ENCODE assay signal across 8 cellular contexts in the genomic region with DNA sequence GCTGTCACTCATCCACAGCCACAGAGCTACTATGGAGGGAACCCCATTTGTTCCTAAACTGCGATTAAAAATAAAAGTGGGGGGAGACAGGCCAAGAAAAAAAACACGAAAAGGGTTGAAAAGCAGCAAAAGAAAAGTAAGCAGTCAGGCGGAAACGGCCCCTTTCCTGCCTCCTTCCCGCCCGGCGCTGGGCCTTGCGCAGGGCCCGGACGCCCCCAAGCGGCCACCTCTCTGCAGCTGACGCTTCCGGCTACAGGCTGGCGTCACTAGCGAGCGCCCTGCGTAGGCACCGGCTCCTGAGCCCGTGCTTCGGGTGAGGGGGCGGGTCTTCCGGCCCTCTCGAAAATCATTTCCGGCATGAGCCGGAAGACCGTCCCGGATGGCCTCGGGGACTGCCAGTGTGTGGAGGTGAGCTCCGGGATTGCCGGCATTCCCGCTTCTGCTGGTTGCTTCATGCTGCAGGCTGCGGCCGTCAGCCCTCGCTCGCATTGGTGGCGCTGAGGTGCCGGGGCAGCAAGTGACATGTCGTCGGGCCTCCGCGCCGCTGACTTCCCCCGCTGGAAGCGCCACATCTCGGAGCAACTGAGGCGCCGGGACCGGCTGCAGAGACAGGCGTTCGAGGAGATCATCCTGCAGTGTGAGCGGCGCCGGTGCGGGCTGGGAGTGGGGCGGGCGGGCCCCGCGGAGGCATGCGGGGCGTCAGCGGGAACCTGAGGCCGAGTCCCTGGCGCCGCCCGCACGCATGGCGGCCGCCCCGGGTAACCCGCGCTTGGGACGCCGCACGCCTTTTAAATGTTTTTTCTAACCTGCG. TPM values are rescaled to one million over a fixed set of nuclear protein-coding genes. Genes with fewer than 3 reads are reported as not detected.
DNase-seq lines count a peak whose midpoint lies in the region; ATAC-seq, FAIRE-seq and TF ChIP-seq lines count a peak whose summit lies in the region.

Gene ATG16L1, plus strand, starts transcription at position 368 of the 811 bp plus-strand sequence. Its CDS starts 155 bp downstream, at position 523.

- peak within 1 kb of the TSS; percentile 92 for H4K91ac ChIP-seq in IMR-90 (ENCODE audit: insufficient read depth, low read depth, low read length)

- peak within 1 kb of the TSS; percentile 93 for H3K56ac ChIP-seq in IMR-90 (ENCODE audit: extremely low read depth, insufficient read depth, low read length)

- H3K36me3 ChIP-seq in IMR-90 (ENCODE audit: control insufficient read depth, insufficient read depth, low read length) (peaks cover 2% of the 10 kb centered on the region; the same call in 1 of the 2 replicates), OCI-LY7 (ENCODE audit: insufficient read depth, low read length) (peaks cover 30% of the 10 kb centered on the region), endothelial cell of umbilical vein (ENCODE audit: control insufficient read depth in 2 of 2, extremely low read depth in 1 of 2, insufficient read depth in 2 of 2, low read length in 2 of 2) (peaks cover 0 to 6% of the 10 kb centered on the region in 2 experiments)

- peaks cover 9% of the 10 kb centered on the region; the same call in 1 of the 2 replicates for H4K20me1 ChIP-seq in IMR-90 (ENCODE audit: insufficient read depth, low read length)
- H4K20me1 ChIP-seq in OCI-LY7 (ENCODE audit: insufficient read depth, low read length), result peaks cover 24% of the 10 kb centered on the region
- H4K20me1 ChIP-seq in endothelial cell of umbilical vein (replicated peaks; ENCODE audit: control insufficient read depth, extremely low read depth, insufficient read depth, low read length), result no peaks in the 10 kb centered on the region

- peak within 1 kb of the TSS; percentile 94 for H4K5ac ChIP-seq in IMR-90 (ENCODE audit: low read depth, low read length)

- H2BK120ac ChIP-seq in IMR-90 (ENCODE audit: low read depth, low read length), result peak within 1 kb of the TSS; percentile 86

- ATAC-seq in GM21528 (IDR thresholded peaks at IDR 0.05; ENCODE audit: low FRiP score, unreplicated experiment) (peak; percentile 94), IMR-90 (ENCODE audit: low read depth) (peak; percentile 100)

- peaks cover 47% of the 10 kb centered on the region for H3K79me2 ChIP-seq in OCI-LY7 (ENCODE audit: insufficient read depth, low read depth, low read length)
- H3K79me2 ChIP-seq in endothelial cell of umbilical vein (ENCODE audit: control insufficient read depth, insufficient read depth, low read length), result peaks cover 43% of the 10 kb centered on the region

- peak; percentile 74 for TF ChIP-seq POLR2A in IMR-90 (IDR thresholded peaks at IDR 0.05; ENCODE audit: low read depth, low read length)
- TF ChIP-seq POLR2A in endothelial cell of umbilical vein (IDR thresholded peaks at IDR 0.05; ENCODE audit: low read depth, low read length), result peak; percentile 89

- peaks cover 7 to 33% of the 10 kb centered on the region in 2 experiments; a peak in 3 of 4 replicates for H3K79me1 ChIP-seq in IMR-90 (ENCODE audit: low read depth in 1 of 2, low read length in 2 of 2)

- H2AK9ac ChIP-seq in IMR-90 (replicated peaks; ENCODE audit: low read depth, low read length, poor library complexity), result peak within 1 kb of the TSS; percentile 94

- 1% methylated on average over 24 of the region's 75 CpGs; no CpG with 5 or more reads in 1 of the 2 experiments for WGBS in IMR-90 (ENCODE audit: extremely low coverage in 2 of 2, insufficient read length in 1 of 2), 2 experiments

- H3K23ac ChIP-seq in IMR-90 (ENCODE audit: low read depth, low read length), result peak within 1 kb of the TSS; percentile 87

- H3K4me2 ChIP-seq in IMR-90 (ENCODE audit: low read depth, low read length) (peak within 1 kb of the TSS; percentile 91), OCI-LY7 (ENCODE audit: low read length) (peak within 1 kb of the TSS; percentile 95), endothelial cell of umbilical vein (ENCODE audit: insufficient read depth, low read length) (peak within 1 kb of the TSS; percentile 87)

- peak within 1 kb of the TSS; percentile 89; the same call in 1 of the 3 replicates for H2BK15ac ChIP-seq in IMR-90 (ENCODE audit: low read depth, low read length)

- in situ Hi-C loops in IMR-90 (cut with MboI; ENCODE audit: low sequenced_read_pairs), result loop anchor here (5.0 kb wide), 2 partner anchors 399 to 644 kb away; no protein-coding TSS in a partner anchor

- peak within 1 kb of the TSS; percentile 82 for H3K14ac ChIP-seq in IMR-90 (replicated peaks; ENCODE audit: low read depth, low read length)

- H3K9ac ChIP-seq in IMR-90 (ENCODE audit: low read depth, low read length), result peak within 1 kb of the TSS; percentile 60
- peak within 1 kb of the TSS; percentile 92 for H3K9ac ChIP-seq in endothelial cell of umbilical vein (replicated peaks; ENCODE audit: extremely low read depth, insufficient read depth, low read length)

- DNase-seq in DMS153 (lab: John Stamatoyannopoulos, UW) (peak; percentile 93), IMR-90 (peak; percentile 94), OCI-LY7 (ENCODE audit: low spot score) (peak; percentile 98), activated T-cell treated with anti-CD3 and anti-CD28 coated beads for 1 hour (ENCODE audit: low read depth) (peak; percentile 90), endothelial cell of umbilical vein (ENCODE audit: low read depth, low spot score) (peak; percentile 96), middle frontal gyrus (ENCODE audit: extremely low spot score, low spot score) (peak; percentile 94)
- peak; percentile 93 to 94 for DNase-seq in stimulated activated CD8-positive, alpha-beta memory T cell treated with anti-CD3 and anti-CD28 coated beads, Interleukin-2, amount 100 ng/mL, for 48 hours (ENCODE audit: low read depth in 2 of 2)

- no peak within 1 kb of the TSS; the same call in 1 of the 2 replicates for H2AK5ac ChIP-seq in IMR-90 (ENCODE audit: low read depth, low read length)

- H3K9me1 ChIP-seq in IMR-90 (ENCODE audit: insufficient read depth, low read length), result 0 out of 2 replicates have a peak, but pooled peaks cover 3% of the 10 kb centered on the region
- no peaks in the 10 kb centered on the region for H3K9me1 ChIP-seq in endothelial cell of umbilical vein (replicated peaks; ENCODE audit: control insufficient read depth, extremely low read depth, insufficient read depth, low read length)

- H3K4me3 ChIP-seq in IMR-90 (ENCODE audit: insufficient read depth, low read depth, low read length), result peak within 1 kb of the TSS; percentile 81
- peak within 1 kb of the TSS; percentile 96 for H3K4me3 ChIP-seq in OCI-LY7 (ENCODE audit: low read depth, low read length, poor library complexity, severe bottlenecking)
- peak within 1 kb of the TSS; percentile 72 to 99 (median 94) for H3K4me3 ChIP-seq in endothelial cell of umbilical vein (replicated peaks in 1 of 3; ENCODE audit: insufficient read depth in 1 of 3, low read depth in 1 of 3, low read length in 3 of 3)

- peak within 1 kb of the TSS; percentile 98 to 100 for H4K8ac ChIP-seq in IMR-90 (ENCODE audit: low read depth in 2 of 2, low read length in 2 of 2)

- FAIRE-seq in endothelial cell of umbilical vein (lab: Jason Lieb, UNC), result peak; percentile 87

- peak within 1 kb of the TSS; percentile 57 for H2BK5ac ChIP-seq in IMR-90 (ENCODE audit: low read depth, low read length, poor library complexity, severe bottlenecking)

- peak; percentile 98 for TF ChIP-seq RAD21 in IMR-90 (IDR thresholded peaks at IDR 0.05; ENCODE audit: low read length)

- no peaks in the 10 kb centered on the region for H3K9me2 ChIP-seq in OCI-LY7 (ENCODE audit: insufficient read depth, low read length)

- TF ChIP-seq CTCF in IMR-90 (conservative IDR thresholded peaks at IDR 0.05; ENCODE audit: low read depth, low read length) (peak; percentile 100), OCI-LY7 (conservative IDR thresholded peaks at IDR 0.05; ENCODE audit: low read length) (peak; percentile 94), endothelial cell of umbilical vein (IDR thresholded peaks at IDR 0.05; ENCODE audit: extremely low read depth in 1 of 2, insufficient read depth in 1 of 2, low read depth in 1 of 2, low read length in 2 of 2) (peak; percentile 99)

- H3K9me3 ChIP-seq in IMR-90 (ENCODE audit: control insufficient read depth, insufficient read depth, low read length) (no peaks in the 10 kb centered on the region), OCI-LY7 (ENCODE audit: low read length) (peaks cover 10% of the 10 kb centered on the region; the same call in 1 of the 2 replicates), endothelial cell of umbilical vein (replicated peaks; ENCODE audit: control insufficient read depth, insufficient read depth, low read length) (no peaks in the 10 kb centered on the region)

- H3K4ac ChIP-seq in IMR-90 (ENCODE audit: low read depth, low read length), result peak within 1 kb of the TSS; percentile 92

- BruUV-seq in IMR-90 (replicated peaks; lab: Mats Ljungman, UMichigan) (no TSS peak), OCI-LY7 (replicated peaks; lab: Mats Ljungman, UMichigan) (no TSS peak), endothelial cell of umbilical vein (replicated peaks; lab: Mats Ljungman, UMichigan) (no TSS peak)

- intact Hi-C loops in IMR-90 (cut with micrococcal nuclease) (loop anchor here (1.0 to 10.0 kb wide), 8 partner anchors 153 to 645 kb away; no protein-coding TSS in a partner anchor), OCI-LY7 (cut with micrococcal nuclease; ENCODE audit: unreplicated experiment) (loop anchor here (1.0 to 2.0 kb wide), 9 partner anchors 29 to 640 kb away; partner anchors contain the start of gene INPP5D), endothelial cell of umbilical vein (cut with micrococcal nuclease) (loop anchor here (1.0 to 10.0 kb wide), 12 partner anchors 42 to 645 kb away; partner anchors contain the start of genes GIGYF2 and INPP5D)

- H3K4me1 ChIP-seq in IMR-90 (ENCODE audit: control insufficient read depth, insufficient read depth, low read length) (no peaks in the 10 kb centered on the region), OCI-LY7 (ENCODE audit: insufficient read depth, low read length, poor library complexity, severe bottlenecking) (peaks cover 43% of the 10 kb centered on the region), endothelial cell of umbilical vein (ENCODE audit: control insufficient read depth, extremely low read depth, insufficient read depth, low read length) (peaks cover 28% of the 10 kb centered on the region)

- peak within 1 kb of the TSS; percentile 99 for H2AFZ ChIP-seq in IMR-90 (replicated peaks; ENCODE audit: low read length, poor library complexity)
- peak within 1 kb of the TSS; percentile 96 for H2AFZ ChIP-seq in OCI-LY7 (ENCODE audit: low read length)
- H2AFZ ChIP-seq in endothelial cell of umbilical vein (ENCODE audit: low read depth, low read length), result peak within 1 kb of the TSS; percentile 99

- CTCF ChIA-PET in IMR-90 (lab: Yijun Ruan, JAX), result interaction anchor here (0.5 to 1.2 kb wide), 7 partner anchors 9 to 397 kb away, joined by 3 to 6 read pairs (median 4); no protein-coding TSS in a partner anchor
- CTCF ChIA-PET in OCI-LY7 (lab: Charles Lee; ENCODE audit: unreplicated experiment), result interaction anchor here (0.6 to 1.2 kb wide), 5 partner anchors 17 to 192 kb away, joined by 3 to 5 read pairs (median 3); partner anchors contain the start of gene INPP5D
- CTCF ChIA-PET in endothelial cell of umbilical vein (lab: Charles Lee), result interaction anchor here (0.7 to 3.0 kb wide), 18 partner anchors 12 to 646 kb away, joined by 3 to 17 read pairs (median 4); partner anchors contain the start of gene INPP5D

- POLR2A ChIA-PET in IMR-90 (lab: Charles Lee; ENCODE audit: unreplicated experiment), result interaction anchor here (0.5 to 0.6 kb wide), 2 partner anchors 156 to 243 kb away, joined by 3 to 4 read pairs; no protein-coding TSS in a partner anchor
- POLR2A ChIA-PET in OCI-LY7 (lab: Charles Lee), result interaction anchor here (0.6 to 3.1 kb wide), 10 partner anchors 19 to 202 kb away, joined by 3 to 16 read pairs (median 4); partner anchors contain the start of gene INPP5D
- POLR2A ChIA-PET in endothelial cell of umbilical vein (lab: Charles Lee), result no interaction called here

- H3K27ac ChIP-seq in IMR-90 (ENCODE audit: insufficient read depth, low read length), result peak within 1 kb of the TSS; percentile 58
- peak within 1 kb of the TSS; percentile 71 for H3K27ac ChIP-seq in OCI-LY7 (ENCODE audit: low read depth, low read length, poor library complexity, severe bottlenecking)
- H3K27ac ChIP-seq in endothelial cell of umbilical vein (ENCODE audit: insufficient read depth, low read depth, low read length), result peak within 1 kb of the TSS; percentile 77

- dilution Hi-C loops in IMR-90 (cut with HindIII; ENCODE audit: low sequenced_read_pairs, unreplicated experiment), result no loop called here
- dilution Hi-C loops in endothelial cell of umbilical vein (cut with MboI; ENCODE audit: extremely low pct_ligation_motif_present, low sequenced_read_pairs), result no loop called here

- H2BK20ac ChIP-seq in IMR-90 (ENCODE audit: low read depth, low read length), result 0 out of 2 replicates have a peak within 1 kb of the TSS, but pooled peaks have one; percentile 73

- no peaks in the 10 kb centered on the region for H3K27me3 ChIP-seq in IMR-90 (ENCODE audit: control insufficient read depth, insufficient read depth, low read length)
- H3K27me3 ChIP-seq in endothelial cell of umbilical vein (ENCODE audit: control insufficient read depth in 2 of 2, insufficient read depth in 2 of 2, low read length in 2 of 2), result no peaks in the 10 kb centered on the region

- 0 out of 2 replicates have a peak within 1 kb of the TSS, but pooled peaks have one; percentile 10 for H3K18ac ChIP-seq in IMR-90 (ENCODE audit: low read depth, low read length)

RNA-seq across cellular contexts. Expression of gene ATG16L1, which starts in this region (rescaled TPM):
- 26.2 and 26.9 TPM in 2 replicates for total RNA-seq in IMR-90 (2012; rRNA removed)
- 17.6 and 20.0 TPM in 2 replicates for polyA plus RNA-seq in IMR-90 (2012; rRNA removed)
- polyA plus RNA-seq in IMR-90 (2012; cell fraction: cytosol; rRNA removed), result 14.7 and 16.6 TPM in 2 replicates
- 38.1 and 55.3 TPM in 2 replicates for polyA plus RNA-seq in IMR-90 (2012; cell fraction: nucleus; rRNA removed; ENCODE audit: low replicate concordance)
- total RNA-seq in OCI-LY7 (2014; rRNA removed; shearing (Covaris generic)), result 42.5 and 44.9 TPM in 2 replicates
- 31.8 and 36.2 TPM in 2 replicates for total RNA-seq in OCI-LY7 (2022)
- 29.8 and 30.2 TPM in 2 replicates for total RNA-seq in endothelial cell of umbilical vein
- 14.1 and 18.1 TPM in 2 replicates for polyA plus RNA-seq in endothelial cell of umbilical vein
- 18.0 and 18.2 TPM in 2 replicates for polyA plus RNA-seq in endothelial cell of umbilical vein (2011; cell fraction: cytosol; rRNA removed)
- polyA plus RNA-seq in endothelial cell of umbilical vein (2011; cell fraction: nucleus; rRNA removed), result 67.7 and 77.9 TPM in 2 replicates
- polyA plus RNA-seq in endothelial cell of umbilical vein (2012), result 18.5 and 20.5 TPM in 2 replicates
- 34.8 and 36.8 TPM in 2 replicates for polyA minus RNA-seq in endothelial cell of umbilical vein
- polyA minus RNA-seq in endothelial cell of umbilical vein (2011; cell fraction: cytosol; rRNA and poly(A)+ RNA removed), result 11.1 TPM
- 28.0 and 29.2 TPM in 2 replicates for polyA minus RNA-seq in endothelial cell of umbilical vein (2011; cell fraction: nucleus; rRNA and poly(A)+ RNA removed)

Comparison
In these comparisons a context has a peak if more than half of its experiments do, and no peak if none do; other contexts are left out.
1. Peak in every context shown above with its lines: DNase-seq, ATAC-seq, H3K4me3 ChIP-seq and H3K27ac ChIP-seq.